8 cellular contexts compared by ENCODE assay signal in genomic region chr6:119348308-119349040, GRCh38.
DNase-seq lines count a peak whose midpoint lies in the region; ATAC-seq and TF ChIP-seq lines count a peak whose summit lies in the region.

No MANE protein-coding gene starts in this region.

- no peak overlapping the region for H3K27ac ChIP-seq in brain microvascular endothelial cell

- peak overlapping the region; percentile 91 for H3K4me3 Mint-ChIP-seq in T-helper 1 cell treated with Interleukin-12 subunit alpha and Interleukin-12 subunit beta and Interleukin-4 antibody, amounts not matched to agents 30 μg/mL and 1 μg/mL, for 36 hours

- H3K36me3 ChIP-seq in brain microvascular endothelial cell (replicated peaks), result no peaks in the 10 kb centered on the region

- peaks cover 37% of the 10 kb centered on the region for H3K4me1 Mint-ChIP-seq in T-helper 1 cell treated with Interleukin-12 subunit alpha and Interleukin-12 subunit beta and Interleukin-4 antibody, amounts not matched to agents 30 μg/mL and 1 μg/mL, for 36 hours (ENCODE audit: low read depth)

- no peak for TF ChIP-seq POLR2A in GM18505 (IDR thresholded peaks at IDR 0.05; ENCODE audit: borderline replicate concordance, extremely low read depth, insufficient read depth, insufficient read length)

- peak overlapping the region; percentile 78 for H3K4me3 ChIP-seq in brain microvascular endothelial cell (ENCODE audit: low read depth, low read length)

- TF ChIP-seq CTCF in brain microvascular endothelial cell (IDR thresholded peaks at IDR 0.05; ENCODE audit: low read depth, low read length, missing control alignments), result no peak

- H3K36me3 Mint-ChIP-seq in T-helper 1 cell treated with Interleukin-12 subunit alpha and Interleukin-12 subunit beta and Interleukin-4 antibody, amounts not matched to agents 30 μg/mL and 1 μg/mL, for 36 hours (ENCODE audit: low read depth), result peaks cover 12% of the 10 kb centered on the region

- no peaks in the 10 kb centered on the region for H3K27me3 Mint-ChIP-seq in T-helper 1 cell treated with Interleukin-12 subunit alpha and Interleukin-12 subunit beta and Interleukin-4 antibody, amounts not matched to agents 30 μg/mL and 1 μg/mL, for 36 hours (ENCODE audit: low read depth)

- H3K27me3 ChIP-seq in brain microvascular endothelial cell (replicated peaks), result no peaks in the 10 kb centered on the region

- peak; percentile 8 for ATAC-seq in GM18505 (IDR thresholded peaks at IDR 0.05; ENCODE audit: unreplicated experiment)
- peak; percentile 8 for ATAC-seq in HG03025 (IDR thresholded peaks at IDR 0.05; ENCODE audit: low FRiP score, unreplicated experiment)
- no peak for ATAC-seq in HG03457 (IDR thresholded peaks at IDR 0.05; ENCODE audit: unreplicated experiment)

- H3K9me3 Mint-ChIP-seq in T-helper 1 cell treated with Interleukin-12 subunit alpha and Interleukin-12 subunit beta and Interleukin-4 antibody, amounts not matched to agents 30 μg/mL and 1 μg/mL, for 36 hours, result no peaks in the 10 kb centered on the region

- in situ Hi-C loops in brain microvascular endothelial cell (cut with HindIII; ENCODE audit: low pct_ligation_motif_present, low sequenced_read_pairs), result no loop called here

- no peak for DNase-seq in brain microvascular endothelial cell
- DNase-seq in kidney tubule cell (ENCODE audit: low spot score), result peak; percentile 26
- peak; percentile 23 to 31 for DNase-seq in stimulated activated CD4-positive, alpha-beta T cell treated with anti-CD3 and anti-CD28 coated beads, Interleukin-4, amount 100 ng/mL, for 4 hours
- DNase-seq in cerebellar cortex (ENCODE audit: low spot score), result no peak

- peak overlapping the region; percentile 87 for H3K27ac Mint-ChIP-seq in T-helper 1 cell treated with Interleukin-12 subunit alpha and Interleukin-12 subunit beta and Interleukin-4 antibody, amounts not matched to agents 30 μg/mL and 1 μg/mL, for 36 hours

Comparison
In these comparisons a context has a peak if more than half of its experiments do, and no peak if none do; other contexts are left out.
1. DNase-seq: peak in kidney tubule cell (single experiment) and stimulated activated CD4-positive, alpha-beta T cell treated with anti-CD3 and anti-CD28 coated beads, Interleukin-4, amount 100 ng/mL, for 4 hours (2 of 2); none in brain microvascular endothelial cell (single experiment) and cerebellar cortex (single experiment).